19 cellular contexts compared by ENCODE assay signal in genomic region chr3:174216019-174216418, GRCh38.
"Had no signal": no experiment of that assay in that cellular context is flagged by ENCODE, and none has a peak within 500 bp of the region (broad histone marks: within the 10 kb centered on the region; RNA-seq: fewer than 3 reads in every experiment).

No MANE protein-coding gene starts in this region.

- H2AFZ ChIP-seq: PC-9 had no signal

- DNase-seq: activated CD4-positive, alpha-beta T cell treated with anti-CD3 and anti-CD28 coated beads, Interleukin-2, amount 10 ng/mL, durations not matched to agents 24 days and 14 days; activated CD4-positive, alpha-beta T cell treated with anti-CD3 and anti-CD28 coated beads, Interleukin-2, amount 50 U/mL, for 48 hours; activated CD4-positive, CD25-positive, alpha-beta regulatory T cell treated with anti-CD3 and anti-CD28 coated beads, Interleukin-2, amount 50 U/mL, for 72 hours; activated CD8-positive, alpha-beta memory T cell treated with anti-CD3 and anti-CD28 coated beads, Interleukin-2, amount 10 ng/mL, durations not matched to agents 7 days and 5 days; activated gamma-delta T cell; activated naive CD4-positive, alpha-beta T cell treated with anti-CD3 and anti-CD28 coated beads for 36 hours; activated T-cell treated with anti-CD3 and anti-CD28 coated beads, Interleukin-2, amount 50 U/mL, for 48 hours; colonic mucosa; Kasumi-1; NCI-H1048; NCI-H1930; NCI-H2171; NCI-H226; NCI-H526; NCI-H774; PC-9; SHP77 treated with DMSO at 0.1 percent for 48 hours had no signal

- ATAC-seq: activated CD8-positive, alpha-beta memory T cell treated with anti-CD3 and anti-CD28 coated beads, Interleukin-2, amount 10 ng/mL, durations not matched to agents 7 days and 5 days; activated T-helper 17 cell treated with anti-CD3 and anti-CD28 coated beads, Interleukin-2, amount 50 U/mL, for 72 hours had no signal

- H3K27ac ChIP-seq: breast epithelium, colonic mucosa, PC-9 had no signal

- H3K4me2 ChIP-seq: PC-9 had no signal

- H3K4me1 ChIP-seq: breast epithelium, colonic mucosa had no signal

- H3K9me3 ChIP-seq: breast epithelium, colonic mucosa had no signal

- H3K27me3 ChIP-seq: breast epithelium, colonic mucosa had no signal

- H3K4me3 ChIP-seq: breast epithelium, colonic mucosa, PC-9 had no signal

- H3K36me3 ChIP-seq: breast epithelium, colonic mucosa had no signal
